12 cellular contexts compared by ENCODE assay signal in genomic region chr11:16909375-16910035, GRCh38.
DNase-seq lines count a peak whose midpoint lies in the region; ATAC-seq, FAIRE-seq and TF ChIP-seq lines count a peak whose summit lies in the region.
"Had no signal": no experiment of that assay in that cellular context is flagged by ENCODE, and none has a peak within 500 bp of the region (broad histone marks: within the 10 kb centered on the region; RNA-seq: fewer than 3 reads in every experiment).

No MANE protein-coding gene starts in this region.

- no peak for FAIRE-seq in small intestine (lab: Jason Lieb, UNC)
- FAIRE-seq: A204.1 had no signal

- peak overlapping the region in 3 of 8 donors; percentile 29 to 73 (median 56) for H3K27ac Mint-ChIP-seq in CD8-positive, alpha-beta memory T cell

- H3K4me2 ChIP-seq in hepatocyte: no peak overlapping the region

- H3K27me3 Mint-ChIP-seq in CD8-positive, alpha-beta memory T cell: peaks cover 0 to 3% of the 10 kb centered on the region in 2 donors

- no peak overlapping the region for H3K4me3 ChIP-seq in small intestine (ENCODE audit: low read depth in 1 of 2, low read length in 2 of 2)
- no peak overlapping the region for H3K4me3 ChIP-seq in CD8-positive, alpha-beta memory T cell (ENCODE audit: low read length)
- no peak overlapping the region for H3K4me3 ChIP-seq in hepatocyte
- H3K4me3 ChIP-seq: lung, tibial artery had no signal

- no peaks in the 10 kb centered on the region for H3K4me1 Mint-ChIP-seq in CD8-positive, alpha-beta memory T cell

- peaks cover 37% of the 10 kb centered on the region for H3K79me2 ChIP-seq in hepatocyte

- peak; percentile 5 for DNase-seq in NCI-H82 (lab: John Stamatoyannopoulos, UW)
- DNase-seq in NCI-H82 treated with DMSO at 0.1 percent for 48 hours (lab: John Stamatoyannopoulos, UW; ENCODE audit: unreplicated experiment): no peak
- no peak for DNase-seq in small intestine
- DNase-seq in CD8-positive, alpha-beta memory T cell: no peak
- DNase-seq in NCI-H446 treated with DMSO at 0.1 percent for 48 hours (lab: John Stamatoyannopoulos, UW): no peak
- DNase-seq in hepatocyte (ENCODE audit: low spot score): no peak
- DNase-seq: Kasumi-1, tibial artery had no signal

- ATAC-seq in GM21723 (IDR thresholded peaks at IDR 0.05; ENCODE audit: unreplicated experiment) (peak; percentile 86), HG03442 (IDR thresholded peaks at IDR 0.05; ENCODE audit: unreplicated experiment) (peak; percentile 72)

- TF ChIP-seq CTCF in hepatocyte (IDR thresholded peaks at IDR 0.05; ENCODE audit: poor library complexity): no peak

- no peak overlapping the region for H3K4me3 Mint-ChIP-seq in CD8-positive, alpha-beta memory T cell

- H3K36me3 ChIP-seq in small intestine (ENCODE audit: control insufficient read depth in 2 of 2, insufficient read depth in 2 of 2, low read length in 2 of 2) (no peaks in the 10 kb centered on the region), hepatocyte (replicated peaks; ENCODE audit: insufficient read depth, low read depth) (no peaks in the 10 kb centered on the region)
- H3K36me3 ChIP-seq in CD8-positive, alpha-beta memory T cell (ENCODE audit: insufficient read depth, low read length): no peaks in the 10 kb centered on the region
- H3K36me3 ChIP-seq: tibial artery had no signal

- CTCF ChIA-PET in CD8-positive, alpha-beta memory T cell (lab: Charles Lee): no interaction called here

- POLR2A ChIA-PET in CD8-positive, alpha-beta memory T cell (lab: Charles Lee): no interaction called here

- H3K9me3 ChIP-seq in small intestine (ENCODE audit: control insufficient read depth, low read depth) (no peaks in the 10 kb centered on the region), hepatocyte (ENCODE audit: low read depth) (no peaks in the 10 kb centered on the region)
- no peaks in the 10 kb centered on the region for H3K9me3 ChIP-seq in CD8-positive, alpha-beta memory T cell (ENCODE audit: low read length)
- H3K9me3 ChIP-seq: tibial artery had no signal

- H3K4me1 ChIP-seq in small intestine (ENCODE audit: control insufficient read depth in 2 of 2, insufficient read depth in 1 of 2, low read depth in 1 of 2, low read length in 1 of 2) (peaks cover 8 to 21% of the 10 kb centered on the region in 2 donors), hepatocyte (ENCODE audit: insufficient read depth) (peaks cover 11% of the 10 kb centered on the region)
- no peaks in the 10 kb centered on the region for H3K4me1 ChIP-seq in CD8-positive, alpha-beta memory T cell (ENCODE audit: insufficient read depth, low read length)

- H3K27ac ChIP-seq in small intestine (ENCODE audit: low read depth in 1 of 2, low read length in 1 of 2): peak overlapping the region; percentile 18 to 29
- H3K27ac ChIP-seq in CD8-positive, alpha-beta memory T cell (ENCODE audit: low read depth, low read length): no peak overlapping the region
- H3K27ac ChIP-seq in hepatocyte: no peak overlapping the region
- H3K27ac ChIP-seq: tibial artery had no signal

- WGBS in small intestine, 3 donors: 43 to 50% (median 45%) methylated on average over 3 of the region's 3 CpGs
- WGBS in hepatocyte (ENCODE audit: low lambda C conversion rate, missing lambda C conversion rate): 86% methylated on average over 3 of the region's 3 CpGs

- H3K9me2 ChIP-seq in hepatocyte (replicated peaks; ENCODE audit: insufficient read depth): no peaks in the 10 kb centered on the region

- no peaks in the 10 kb centered on the region for H3K27me3 ChIP-seq in small intestine (ENCODE audit: control insufficient read depth in 2 of 2, insufficient read depth in 2 of 2, low read length in 2 of 2)
- H3K27me3 ChIP-seq in CD8-positive, alpha-beta memory T cell (ENCODE audit: insufficient read depth, low read length, poor library complexity, severe bottlenecking): no peaks in the 10 kb centered on the region
- no peaks in the 10 kb centered on the region for H3K27me3 ChIP-seq in hepatocyte
- H3K27me3 ChIP-seq: tibial artery had no signal

- H4K20me1 ChIP-seq in hepatocyte (ENCODE audit: insufficient read depth, poor library complexity, severe bottlenecking): no peaks in the 10 kb centered on the region

- no peak overlapping the region for H2AFZ ChIP-seq in hepatocyte

- H3K36me3 Mint-ChIP-seq in CD8-positive, alpha-beta memory T cell: peaks cover 0 to 1% (median 0%) of the 10 kb centered on the region in 3 donors

- peaks cover 0 to 2% (median 0%) of the 10 kb centered on the region in 5 donors for H3K9me3 Mint-ChIP-seq in CD8-positive, alpha-beta memory T cell

Comparison
In these comparisons a context has a peak if more than half of its experiments do, and no peak if none do; other contexts are left out.
1. H3K27ac ChIP-seq: peak in small intestine (2 of 2); none in CD8-positive, alpha-beta memory T cell (single experiment) and hepatocyte (single experiment).